ENCODE assay signal across 1 cellular context in the genomic region with DNA sequence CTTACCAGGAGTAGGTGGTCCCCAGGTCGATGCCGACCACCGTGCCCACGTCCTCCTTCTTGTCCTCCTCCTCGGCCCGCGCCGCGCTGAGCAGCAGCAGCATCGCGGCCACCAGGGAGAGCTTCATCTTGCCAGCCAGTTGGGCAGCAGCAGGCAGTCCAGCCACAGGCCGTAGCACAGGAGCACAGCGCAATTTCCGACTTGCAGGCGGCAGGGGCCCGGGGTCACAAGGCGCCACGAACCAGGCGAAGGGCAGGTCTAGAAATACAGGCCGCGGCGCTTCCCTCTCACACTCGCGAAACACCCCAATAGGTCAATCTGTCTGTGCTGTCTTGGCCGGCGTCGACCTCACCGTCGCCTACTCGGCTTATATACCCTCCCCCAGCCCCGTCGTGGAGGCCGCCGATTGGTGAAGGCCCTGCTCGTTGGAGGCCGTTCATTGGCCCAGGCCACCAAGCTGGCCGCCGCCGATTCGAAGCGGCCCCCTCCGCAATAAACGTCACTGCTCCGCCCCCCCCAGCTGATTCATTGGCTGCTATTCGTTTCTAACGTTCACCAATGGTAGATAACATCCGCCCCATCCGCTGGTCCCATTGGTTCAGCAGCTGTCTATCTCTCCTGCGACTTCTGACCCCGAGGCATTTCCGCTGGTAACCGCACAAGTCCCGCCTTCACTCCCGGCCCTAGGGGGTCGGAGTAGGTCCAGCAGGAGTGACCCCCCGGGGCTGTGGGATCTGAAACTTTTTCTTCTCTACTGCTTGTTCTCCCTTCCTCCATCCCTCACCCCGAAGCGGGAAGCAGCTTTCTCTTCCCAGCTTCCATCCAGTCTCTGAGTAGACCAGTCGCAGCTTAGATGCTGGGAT.
TF ChIP-seq lines count a peak whose summit lies in the region.

Gene HSPA5, minus strand, starts transcription at position 344 of the 863 bp plus-strand sequence. Its CDS starts 217 bp downstream, at position 127.

TF ChIP-seq in HepG2, 621 proteins besides CTCF, POLR2A, EP300 and RAD21 (continued from another document and continues in another):
- TF ChIP-seq TRIM24 (CRISPR knock-in tag; IDR thresholded peaks at IDR 0.05), result no peak
- TF ChIP-seq REPIN1 (CRISPR knock-in tag; IDR thresholded peaks at IDR 0.05; ENCODE audit: borderline replicate concordance, low read depth), result no peak; the same call in 1 of the 2 replicates
- TF ChIP-seq, protein P1, sequence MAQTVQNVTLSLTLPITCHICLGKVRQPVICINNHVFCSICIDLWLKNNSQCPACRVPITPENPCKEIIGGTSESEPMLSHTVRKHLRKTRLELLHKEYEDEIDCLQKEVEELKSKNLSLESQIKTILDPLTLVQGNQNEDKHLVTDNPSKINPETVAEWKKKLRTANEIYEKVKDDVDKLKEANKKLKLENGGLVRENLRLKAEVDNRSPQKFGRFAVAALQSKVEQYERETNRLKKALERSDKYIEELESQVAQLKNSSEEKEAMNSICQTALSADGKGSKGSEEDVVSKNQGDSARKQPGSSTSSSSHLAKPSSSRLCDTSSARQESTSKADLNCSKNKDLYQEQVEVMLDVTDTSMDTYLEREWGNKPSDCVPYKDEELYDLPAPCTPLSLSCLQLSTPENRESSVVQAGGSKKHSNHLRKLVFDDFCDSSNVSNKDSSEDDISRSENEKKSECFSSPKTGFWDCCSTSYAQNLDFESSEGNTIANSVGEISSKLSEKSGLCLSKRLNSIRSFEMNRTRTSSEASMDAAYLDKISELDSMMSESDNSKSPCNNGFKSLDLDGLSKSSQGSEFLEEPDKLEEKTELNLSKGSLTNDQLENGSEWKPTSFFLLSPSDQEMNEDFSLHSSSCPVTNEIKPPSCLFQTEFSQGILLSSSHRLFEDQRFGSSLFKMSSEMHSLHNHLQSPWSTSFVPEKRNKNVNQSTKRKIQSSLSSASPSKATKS (CRISPR knock-in tag; IDR thresholded peaks at IDR 0.05), result 0 out of 2 replicates have a peak, but pooled peaks have one; percentile 24
- TF ChIP-seq, protein P2, sequence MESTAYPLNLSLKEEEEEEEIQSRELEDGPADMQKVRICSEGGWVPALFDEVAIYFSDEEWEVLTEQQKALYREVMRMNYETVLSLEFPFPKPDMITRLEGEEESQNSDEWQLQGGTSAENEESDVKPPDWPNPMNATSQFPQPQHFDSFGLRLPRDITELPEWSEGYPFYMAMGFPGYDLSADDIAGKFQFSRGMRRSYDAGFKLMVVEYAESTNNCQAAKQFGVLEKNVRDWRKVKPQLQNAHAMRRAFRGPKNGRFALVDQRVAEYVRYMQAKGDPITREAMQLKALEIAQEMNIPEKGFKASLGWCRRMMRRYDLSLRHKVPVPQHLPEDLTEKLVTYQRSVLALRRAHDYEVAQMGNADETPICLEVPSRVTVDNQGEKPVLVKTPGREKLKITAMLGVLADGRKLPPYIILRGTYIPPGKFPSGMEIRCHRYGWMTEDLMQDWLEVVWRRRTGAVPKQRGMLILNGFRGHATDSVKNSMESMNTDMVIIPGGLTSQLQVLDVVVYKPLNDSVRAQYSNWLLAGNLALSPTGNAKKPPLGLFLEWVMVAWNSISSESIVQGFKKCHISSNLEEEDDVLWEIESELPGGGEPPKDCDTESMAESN (CRISPR knock-in tag; conservative IDR thresholded peaks at IDR 0.05), result peak; percentile 81; the same call in 1 of the 2 replicates
- peak; percentile 82 for TF ChIP-seq KMT2A (CRISPR knock-in tag; IDR thresholded peaks at IDR 0.05)
- TF ChIP-seq CBFB (CRISPR knock-in tag; IDR thresholded peaks at IDR 0.05), result no peak
- TF ChIP-seq, protein P3, sequence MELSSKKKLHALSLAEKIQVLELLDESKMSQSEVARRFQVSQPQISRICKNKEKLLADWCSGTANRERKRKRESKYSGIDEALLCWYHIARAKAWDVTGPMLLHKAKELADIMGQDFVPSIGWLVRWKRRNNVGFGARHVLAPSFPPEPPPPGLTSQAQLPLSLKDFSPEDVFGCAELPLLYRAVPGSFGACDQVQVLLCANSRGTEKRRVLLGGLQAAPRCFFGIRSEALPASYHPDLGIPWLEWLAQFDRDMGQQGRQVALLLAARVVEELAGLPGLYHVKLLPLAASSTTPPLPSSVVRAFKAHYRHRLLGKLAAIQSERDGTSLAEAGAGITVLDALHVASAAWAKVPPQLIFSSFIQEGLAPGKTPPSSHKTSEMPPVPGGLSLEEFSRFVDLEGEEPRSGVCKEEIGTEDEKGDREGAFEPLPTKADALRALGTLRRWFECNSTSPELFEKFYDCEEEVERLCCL (CRISPR knock-in tag; IDR thresholded peaks at IDR 0.05; ENCODE audit: borderline replicate concordance), result no peak
- TF ChIP-seq, protein P4, sequence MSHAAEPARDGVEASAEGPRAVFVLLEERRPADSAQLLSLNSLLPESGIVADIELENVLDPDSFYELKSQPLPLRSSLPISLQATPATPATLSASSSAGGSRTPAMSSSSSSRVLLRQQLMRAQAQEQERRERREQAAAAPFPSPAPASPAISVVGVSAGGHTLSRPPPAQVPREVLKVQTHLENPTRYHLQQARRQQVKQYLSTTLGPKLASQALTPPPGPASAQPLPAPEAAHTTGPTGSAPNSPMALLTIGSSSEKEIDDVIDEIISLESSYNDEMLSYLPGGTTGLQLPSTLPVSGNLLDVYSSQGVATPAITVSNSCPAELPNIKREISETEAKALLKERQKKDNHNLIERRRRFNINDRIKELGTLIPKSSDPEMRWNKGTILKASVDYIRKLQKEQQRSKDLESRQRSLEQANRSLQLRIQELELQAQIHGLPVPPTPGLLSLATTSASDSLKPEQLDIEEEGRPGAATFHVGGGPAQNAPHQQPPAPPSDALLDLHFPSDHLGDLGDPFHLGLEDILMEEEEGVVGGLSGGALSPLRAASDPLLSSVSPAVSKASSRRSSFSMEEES (CRISPR knock-in tag; IDR thresholded peaks at IDR 0.05), result peak; percentile 24
- 0 out of 2 replicates have a peak, but pooled peaks have one; percentile 6 for TF ChIP-seq PAXIP1 (CRISPR knock-in tag; conservative IDR thresholded peaks at IDR 0.05)
- peak; percentile 20; the same call in 1 of the 2 replicates for TF ChIP-seq ISL2 (CRISPR knock-in tag; IDR thresholded peaks at IDR 0.05)
- TF ChIP-seq HIC2 (CRISPR knock-in tag; IDR thresholded peaks at IDR 0.05; ENCODE audit: low read depth), result no peak; the same call in 1 of the 2 replicates
- no peak for TF ChIP-seq KLF12 (CRISPR knock-in tag; IDR thresholded peaks at IDR 0.05; ENCODE audit: borderline replicate concordance)
- TF ChIP-seq ZSCAN22 (CRISPR knock-in tag; IDR thresholded peaks at IDR 0.05), result no peak
- TF ChIP-seq, protein P5, sequence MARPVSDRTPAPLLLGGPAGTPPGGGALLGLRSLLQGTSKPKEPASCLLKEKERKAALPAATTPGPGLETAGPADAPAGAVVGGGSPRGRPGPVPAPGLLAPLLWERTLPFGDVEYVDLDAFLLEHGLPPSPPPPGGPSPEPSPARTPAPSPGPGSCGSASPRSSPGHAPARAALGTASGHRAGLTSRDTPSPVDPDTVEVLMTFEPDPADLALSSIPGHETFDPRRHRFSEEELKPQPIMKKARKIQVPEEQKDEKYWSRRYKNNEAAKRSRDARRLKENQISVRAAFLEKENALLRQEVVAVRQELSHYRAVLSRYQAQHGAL (CRISPR knock-in tag; IDR thresholded peaks at IDR 0.05; ENCODE audit: not compliant biosample characterization), result no peak
- TF ChIP-seq ZNF556 (CRISPR knock-in tag; IDR thresholded peaks at IDR 0.05; ENCODE audit: borderline replicate concordance), result peak; percentile 16
- TF ChIP-seq IKZF5 (CRISPR knock-in tag; IDR thresholded peaks at IDR 0.05), result no peak
- TF ChIP-seq CENPT (CRISPR knock-in tag; IDR thresholded peaks at IDR 0.05; ENCODE audit: low read depth), result peak; percentile 72; the same call in 1 of the 2 replicates
- TF ChIP-seq HMG20A (CRISPR knock-in tag; IDR thresholded peaks at IDR 0.05; ENCODE audit: borderline replicate concordance), result no peak
- TF ChIP-seq SIN3B (IDR thresholded peaks at IDR 0.05; ENCODE audit: low read length), result peak; percentile 49; the same call in 1 of the 2 replicates
- TF ChIP-seq SP2 (CRISPR knock-in tag; IDR thresholded peaks at IDR 0.05), result peak; percentile 96
- TF ChIP-seq TOPORS (CRISPR knock-in tag; IDR thresholded peaks at IDR 0.05), result no peak
- TF ChIP-seq ZNF768 (CRISPR knock-in tag; IDR thresholded peaks at IDR 0.05), result no peak; the same call in 1 of the 2 replicates
- no peak for TF ChIP-seq TRIM22 (IDR thresholded peaks at IDR 0.05)
- TF ChIP-seq ZNF282 (IDR thresholded peaks at IDR 0.05; ENCODE audit: partially characterized antibody), result no peak
- no peak for TF ChIP-seq MIER2 (CRISPR knock-in tag; IDR thresholded peaks at IDR 0.05)
- TF ChIP-seq ZBTB26 (CRISPR knock-in tag; IDR thresholded peaks at IDR 0.05; ENCODE audit: borderline replicate concordance), result peak; percentile 15; the same call in 1 of the 2 replicates
- peak; percentile 84 for TF ChIP-seq MXD3 (CRISPR knock-in tag; IDR thresholded peaks at IDR 0.05)
- TF ChIP-seq ZNF547 (CRISPR knock-in tag; IDR thresholded peaks at IDR 0.05), result no peak; the same call in none of the 2 replicates
- no peak for TF ChIP-seq CEBPG (CRISPR knock-in tag; IDR thresholded peaks at IDR 0.05)
- TF ChIP-seq PAX8 (CRISPR knock-in tag; IDR thresholded peaks at IDR 0.05; ENCODE audit: borderline replicate concordance), result no peak
- TF ChIP-seq ZNF256 (CRISPR knock-in tag; conservative IDR thresholded peaks at IDR 0.05), result peak; percentile 75; the same call in 1 of the 2 replicates
- TF ChIP-seq ATF2 (CRISPR knock-in tag; IDR thresholded peaks at IDR 0.05), result peak; percentile 34; the same call in 1 of the 2 replicates
